In genomic region chr19:55625004-55625326, GRCh38 we compare ENCODE assay signal across 8 cellular contexts. TPM values are rescaled to one million over a fixed set of nuclear protein-coding genes. Genes with fewer than 3 reads are reported as not detected.
DNase-seq lines count a peak whose midpoint lies in the region; ATAC-seq and TF ChIP-seq lines count a peak whose summit lies in the region.

No MANE protein-coding gene starts in this region.

- peak overlapping the region; percentile 91 for H3K4me2 ChIP-seq in OCI-LY7 (ENCODE audit: low read length)

- no peaks in the 10 kb centered on the region for H3K27me3 ChIP-seq in Caco-2 (replicated peaks; ENCODE audit: control insufficient read depth, insufficient read depth, low read length)
- H3K27me3 ChIP-seq in ovary: no peaks in the 10 kb centered on the region

- peak overlapping the region; percentile 74 for H3K4me3 ChIP-seq in Caco-2 (ENCODE audit: low read depth, low read length)
- peak overlapping the region; percentile 67 for H3K4me3 ChIP-seq in OCI-LY7 (ENCODE audit: low read depth, low read length, poor library complexity, severe bottlenecking)
- peak overlapping the region; percentile 62 for H3K4me3 ChIP-seq in epithelial cell of esophagus (ENCODE audit: low read length)
- H3K4me3 ChIP-seq in ovary: peak overlapping the region; percentile 60

- DNase-seq in Caco-2 (no peak), OCI-LY7 (ENCODE audit: low spot score) (no peak), epithelial cell of esophagus (ENCODE audit: low read depth) (no peak), ovary (peak in 1 of 5 donors; percentile 45), NCI-H2029 treated with DMSO at 0.1 percent for 48 hours (lab: John Stamatoyannopoulos, UW) (no peak), LoVo (ENCODE audit: low spot score) (no peak)

- H3K9me3 ChIP-seq in Caco-2 (0 out of 2 replicates have a peak, but pooled peaks cover 6% of the 10 kb centered on the region), OCI-LY7 (ENCODE audit: low read length) (no peaks in the 10 kb centered on the region), ovary (no peaks in the 10 kb centered on the region)

- H3K27ac ChIP-seq in OCI-LY7 (ENCODE audit: low read depth, low read length, poor library complexity, severe bottlenecking): no peak overlapping the region
- peak overlapping the region in 1 of 2 donors; percentile 90 for H3K27ac ChIP-seq in ovary

- TF ChIP-seq EP300 in ovary (IDR thresholded peaks at IDR 0.05): no peak

- H3K9me3 Mint-ChIP-seq in Caco-2 (ENCODE audit: unreplicated experiment): no peaks in the 10 kb centered on the region

- H3K4me1 ChIP-seq in Caco-2 (no peaks in the 10 kb centered on the region), OCI-LY7 (ENCODE audit: insufficient read depth, low read length, poor library complexity, severe bottlenecking) (peaks cover 11% of the 10 kb centered on the region), ovary (ENCODE audit: insufficient read depth) (peaks cover 4% of the 10 kb centered on the region)

- TF ChIP-seq POLR2A in ovary (IDR thresholded peaks at IDR 0.05): no peak

- H2AFZ ChIP-seq in OCI-LY7 (ENCODE audit: low read length): peak overlapping the region; percentile 46; the same call in 1 of the 2 replicates

- BruUV-seq in Caco-2 (replicated peaks; lab: Mats Ljungman, UMichigan) (TSS peak; percentile 59), OCI-LY7 (replicated peaks; lab: Mats Ljungman, UMichigan) (no TSS peak)

- WGBS in ovary, 3 donors: 14 to 24% (median 19%) methylated on average over 11 of the region's 11 CpGs

- H3K9me2 ChIP-seq in OCI-LY7 (ENCODE audit: insufficient read depth, low read length): no peaks in the 10 kb centered on the region

- no peaks in the 10 kb centered on the region for H4K20me1 ChIP-seq in OCI-LY7 (ENCODE audit: insufficient read depth, low read length)

- no peaks in the 10 kb centered on the region for H3K79me2 ChIP-seq in OCI-LY7 (ENCODE audit: insufficient read depth, low read depth, low read length)

- peak overlapping the region; percentile 85 for H3K27ac Mint-ChIP-seq in Caco-2 (ENCODE audit: unreplicated experiment)

- POLR2A ChIA-PET in Caco-2 (lab: Charles Lee): interaction anchor here (0.5 to 1.5 kb wide), 12 partner anchors 8 to 323 kb away, joined by 3 to 18 read pairs (median 4); partner anchors contain the start of genes FIZ1, ISOC2, UBE2S and ZNF628
- POLR2A ChIA-PET in OCI-LY7 (lab: Charles Lee): interaction anchor here (0.5 to 1.3 kb wide), 14 partner anchors 8 to 690 kb away, joined by 3 to 15 read pairs (median 4); partner anchors contain the start of genes FIZ1, U2AF2 and ZSCAN5A

- peaks cover 7% of the 10 kb centered on the region for H3K4me1 Mint-ChIP-seq in Caco-2 (ENCODE audit: low read depth, unreplicated experiment)

- no peaks in the 10 kb centered on the region for H3K36me3 ChIP-seq in Caco-2 (ENCODE audit: control insufficient read depth, insufficient read depth, low read length)
- peaks cover 8% of the 10 kb centered on the region; the same call in 1 of the 2 replicates for H3K36me3 ChIP-seq in OCI-LY7 (ENCODE audit: insufficient read depth, low read length)
- no peaks in the 10 kb centered on the region for H3K36me3 ChIP-seq in ovary

- TF ChIP-seq CTCF in Caco-2 (IDR thresholded peaks at IDR 0.05; ENCODE audit: insufficient read depth in 1 of 2, low read depth in 1 of 2, low read length in 1 of 2, severe bottlenecking in 1 of 2, unreplicated experiment in 1 of 2) (no peak), OCI-LY7 (conservative IDR thresholded peaks at IDR 0.05; ENCODE audit: low read length) (no peak), epithelial cell of esophagus (IDR thresholded peaks at IDR 0.05; ENCODE audit: insufficient read depth, low read depth, low read length, missing control alignments) (no peak), ovary (IDR thresholded peaks at IDR 0.05) (no peak)

- no peaks in the 10 kb centered on the region for H3K27me3 Mint-ChIP-seq in Caco-2 (ENCODE audit: insufficient read depth, unreplicated experiment)

- peak overlapping the region; percentile 73 for H3K4me3 Mint-ChIP-seq in Caco-2 (ENCODE audit: unreplicated experiment)

- intact Hi-C loops in Caco-2 (cut with micrococcal nuclease; ENCODE audit: unreplicated experiment) (loop anchor here (2.0 kb wide), 1 partner anchor 44 kb away; the partner anchor contains the start of gene ZNF579), OCI-LY7 (cut with micrococcal nuclease; ENCODE audit: unreplicated experiment) (no loop called here), ovary (cut with DNase I) (no loop called here)

- no peak for ATAC-seq in GM19397 (IDR thresholded peaks at IDR 0.05; ENCODE audit: unreplicated experiment)
- no peak for ATAC-seq in HG03342 (IDR thresholded peaks at IDR 0.05; ENCODE audit: unreplicated experiment)

- CTCF ChIA-PET in Caco-2 (lab: Charles Lee): interaction anchor here (0.6 to 2.1 kb wide), 15 partner anchors 8 to 865 kb away, joined by 3 to 30 read pairs (median 4); partner anchors contain the start of genes KMT5C, TMEM238 and ZNF865
- CTCF ChIA-PET in OCI-LY7 (lab: Charles Lee; ENCODE audit: unreplicated experiment): interaction anchor here (0.7 kb wide), 1 partner anchor 38 kb away, joined by 3 read pairs; no protein-coding TSS in a partner anchor

- peaks cover 25% of the 10 kb centered on the region for H3K36me3 Mint-ChIP-seq in Caco-2 (ENCODE audit: insufficient read depth, unreplicated experiment)

RNA-seq across cellular contexts. Expression of gene ZNF784, which starts 0.6 kb away (rescaled TPM):
- 8.5 and 10.2 TPM in 2 replicates for total RNA-seq in Caco-2 (2022)
- 3.4 and 6.6 TPM in 2 replicates for total RNA-seq in OCI-LY7 (2014; rRNA removed; shearing (Covaris generic))
- total RNA-seq in OCI-LY7 (2022): 4.0 and 5.4 TPM in 2 replicates
- 10 to 100 TPM in 4 of 7 donors, 1 to 10 TPM in 3; 6.5 to 16.9 (median 11.7) TPM for total RNA-seq in ovary
- 10 to 100 TPM in 1 of 2 donors, 1 to 10 TPM in 1; 6.0 to 12.3 TPM for polyA plus RNA-seq in ovary

RNA-seq across cellular contexts. Expression of gene ZNF580, which starts 15.8 kb away (rescaled TPM):
- total RNA-seq in Caco-2 (2022) (38.5 and 41.4 TPM in 2 replicates), OCI-LY7 (2022) (50.0 and 52.1 TPM in 2 replicates), ovary (10 to 100 TPM; 24.9 to 70.6 (median 65.3) TPM)
- total RNA-seq in OCI-LY7 (2014; rRNA removed; shearing (Covaris generic)): 17.6 and 24.4 TPM in 2 replicates
- polyA plus RNA-seq in ovary: 10 to 100 TPM; 14.5 to 37.3 TPM

RNA-seq across cellular contexts. Expression of gene ZNF581, which starts 18.5 kb away (rescaled TPM):
- total RNA-seq in Caco-2 (2022): 46.2 and 47.4 TPM in 2 replicates
- total RNA-seq in OCI-LY7 (2014; rRNA removed; shearing (Covaris generic)): 26.6 and 44.5 TPM in 2 replicates
- total RNA-seq in OCI-LY7 (2022): 39.7 and 41.8 TPM in 2 replicates
- total RNA-seq in ovary: 10 to 100 TPM; 21.9 to 40.2 (median 34.0) TPM
- 10 to 100 TPM; 11.2 to 37.0 TPM for polyA plus RNA-seq in ovary

RNA-seq across cellular contexts. Expression of gene ZNF865, which starts 19.5 kb away (rescaled TPM):
- 13.2 and 14.5 TPM in 2 replicates for total RNA-seq in Caco-2 (2022)
- total RNA-seq in OCI-LY7 (2014; rRNA removed; shearing (Covaris generic)): 2.1 and 3.0 TPM in 2 replicates
- 11.3 and 13.0 TPM in 2 replicates for total RNA-seq in OCI-LY7 (2022)
- total RNA-seq in ovary: 10 to 100 TPM in 5 of 7 donors, 1 to 10 TPM in 2; 4.0 to 20.9 (median 17.6) TPM
- 10 to 100 TPM in 1 of 2 donors, under 1 TPM in 1; 0.42 to 10.5 TPM for polyA plus RNA-seq in ovary

RNA-seq across cellular contexts. Expression of gene CCDC106, which starts 23.0 kb away (rescaled TPM):
- total RNA-seq in Caco-2 (2022): 17.4 and 17.6 TPM in 2 replicates
- 29.4 and 30.1 TPM in 2 replicates for total RNA-seq in OCI-LY7 (2014; rRNA removed; shearing (Covaris generic))
- 29.0 and 30.9 TPM in 2 replicates for total RNA-seq in OCI-LY7 (2022)
- 10 to 100 TPM; 10.6 to 20.2 (median 14.7) TPM for total RNA-seq in ovary
- polyA plus RNA-seq in ovary: 10 to 100 TPM in 1 of 2 donors, 1 to 10 TPM in 1; 3.1 to 13.5 TPM
